ENCODE assay signal across 19 cellular contexts in the genomic region with DNA sequence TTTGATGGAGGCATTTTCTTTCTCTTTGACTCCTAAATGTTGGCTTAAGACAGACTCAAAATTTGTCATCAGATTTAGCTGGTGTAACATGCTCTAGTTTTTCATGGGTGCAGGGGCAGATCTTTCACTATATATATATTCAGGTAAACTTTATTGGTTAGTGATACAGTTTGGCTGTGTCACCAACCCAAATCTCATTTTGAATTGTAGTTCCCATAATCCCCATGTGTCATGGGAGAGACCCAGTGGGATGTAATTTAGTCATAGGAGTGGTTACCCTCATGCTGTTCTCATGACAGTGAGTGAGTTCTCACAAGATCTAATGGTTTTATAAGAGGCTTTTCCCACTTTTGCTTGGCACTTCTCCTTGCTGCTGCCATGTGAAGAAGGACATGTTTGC. TPM values are rescaled to one million over a fixed set of nuclear protein-coding genes. Genes with fewer than 3 reads are reported as not detected.
A peak's percentile ranks its signal among the peaks of the same experiment; 100 is the strongest.
DNase-seq lines count a peak whose midpoint lies in the region; ATAC-seq and TF ChIP-seq lines count a peak whose summit lies in the region.
"Had no signal": no experiment of that assay in that cellular context is flagged by ENCODE, and none has a peak within 500 bp of the region (broad histone marks: within the 10 kb centered on the region; RNA-seq: fewer than 3 reads in every experiment).

No MANE protein-coding gene starts in this region.

- 0 out of 2 replicates have a peak overlapping the region, but pooled peaks have one; percentile 7 for H3K14ac ChIP-seq in IMR-90 (replicated peaks; ENCODE audit: low read depth, low read length)

- peak overlapping the region; percentile 99; the same call in 1 of the 2 replicates for H2BK20ac ChIP-seq in IMR-90 (ENCODE audit: low read depth, low read length)

- H4K20me1 ChIP-seq in IMR-90 (ENCODE audit: insufficient read depth, low read length) = peaks cover 4% of the 10 kb centered on the region; the same call in 1 of the 2 replicates

- peaks cover 17% of the 10 kb centered on the region for H3K36me3 Mint-ChIP-seq in activated naive CD4-positive, alpha-beta T cell treated with anti-CD3 and anti-CD28 coated beads for 36 hours (ENCODE audit: low read depth)
- peaks cover 15% of the 10 kb centered on the region for H3K36me3 Mint-ChIP-seq in T-helper 17 cell (ENCODE audit: low read depth)

- CTCF ChIA-PET in activated naive CD4-positive, alpha-beta T cell treated with anti-CD3 and anti-CD28 coated beads for 36 hours (lab: Charles Lee) = interaction anchor here (1.4 to 3.8 kb wide), 3 partner anchors 12 to 86 kb away, joined by 3 to 29 read pairs (median 6); no protein-coding TSS in a partner anchor
- CTCF ChIA-PET in IMR-90 (lab: Yijun Ruan, JAX) = no interaction called here

- BruUV-seq in IMR-90 (replicated peaks; lab: Mats Ljungman, UMichigan) = no TSS peak

- H3K4me1 Mint-ChIP-seq in activated naive CD4-positive, alpha-beta T cell treated with anti-CD3 and anti-CD28 coated beads for 36 hours (ENCODE audit: low read depth) = peaks cover 26% of the 10 kb centered on the region
- peaks cover 14% of the 10 kb centered on the region for H3K4me1 Mint-ChIP-seq in T-helper 17 cell

- no peak overlapping the region for H4K8ac ChIP-seq in IMR-90 (ENCODE audit: low read depth in 2 of 2, low read length in 2 of 2)

- H3K4me2 ChIP-seq in IMR-90 (ENCODE audit: low read depth, low read length) = no peak overlapping the region

- peaks cover 5 to 15% of the 10 kb centered on the region in 2 experiments; a peak in 2 of 4 replicates for H3K79me1 ChIP-seq in IMR-90 (ENCODE audit: low read depth in 1 of 2, low read length in 2 of 2)

- H3K4me1 ChIP-seq in IMR-90 (ENCODE audit: control insufficient read depth, insufficient read depth, low read length) (peaks cover 27% of the 10 kb centered on the region), thoracic aorta (ENCODE audit: control insufficient read depth in 1 of 2, low read depth in 2 of 2) (peaks cover 46 to 94% of the 10 kb centered on the region in 2 donors)

- no peak for ATAC-seq in IMR-90 (ENCODE audit: low read depth)
- ATAC-seq in thoracic aorta (ENCODE audit: insufficient number of reproducible peaks, low FRiP score, low read depth) = no peak
- no peak for ATAC-seq in T-helper 17 cell
- ATAC-seq: heart left ventricle, left colon had no signal

- H3K9me3 ChIP-seq in IMR-90 (ENCODE audit: control insufficient read depth, insufficient read depth, low read length) (no peaks in the 10 kb centered on the region), thoracic aorta (no peaks in the 10 kb centered on the region), T-helper 17 cell (ENCODE audit: control insufficient read depth, low read length, poor library complexity, severe bottlenecking) (no peaks in the 10 kb centered on the region)
- H3K9me3 ChIP-seq: heart left ventricle had no signal

- TF ChIP-seq POLR2A in IMR-90 (IDR thresholded peaks at IDR 0.05; ENCODE audit: low read depth, low read length) = no peak

- H2AK5ac ChIP-seq in IMR-90 (ENCODE audit: low read depth, low read length) = peak overlapping the region; percentile 34; the same call in 1 of the 2 replicates

- H2AK9ac ChIP-seq in IMR-90 (replicated peaks; ENCODE audit: low read depth, low read length, poor library complexity) = no peak overlapping the region

- H3K4me3 Mint-ChIP-seq in activated naive CD4-positive, alpha-beta T cell treated with anti-CD3 and anti-CD28 coated beads for 36 hours = no peak overlapping the region
- no peak overlapping the region for H3K4me3 Mint-ChIP-seq in T-helper 17 cell
- H3K4me3 Mint-ChIP-seq: IgD-negative memory B cell, nephron had no signal

- no peak overlapping the region; the same call in 1 of the 2 replicates for H4K5ac ChIP-seq in IMR-90 (ENCODE audit: low read depth, low read length)

- H3K23ac ChIP-seq in IMR-90 (ENCODE audit: low read depth, low read length) = no peak overlapping the region

- H3K27ac ChIP-seq in IMR-90 (ENCODE audit: insufficient read depth, low read length) (no peak overlapping the region), epithelial cell of prostate (peak overlapping the region; percentile 22), thoracic aorta (peak overlapping the region; percentile 71 to 80)
- H3K27ac ChIP-seq: heart left ventricle, HL-60, RWPE1 had no signal

- intact Hi-C loops in activated naive CD4-positive, alpha-beta T cell treated with anti-CD3 and anti-CD28 coated beads for 36 hours (cut with micrococcal nuclease) = loop anchor here (1.0 kb wide), 1 partner anchor 18 kb away; no protein-coding TSS in a partner anchor
- intact Hi-C loops in IMR-90 (cut with micrococcal nuclease) = no loop called here

- H3K27me3 Mint-ChIP-seq in activated naive CD4-positive, alpha-beta T cell treated with anti-CD3 and anti-CD28 coated beads for 36 hours (ENCODE audit: low read depth) = no peaks in the 10 kb centered on the region
- H3K27me3 Mint-ChIP-seq in T-helper 17 cell = no peaks in the 10 kb centered on the region
- H3K27me3 Mint-ChIP-seq: CD4-positive, CD25-positive, alpha-beta regulatory T cell; IgD-negative memory B cell had no signal

- H3K4me3 ChIP-seq in IMR-90 (ENCODE audit: insufficient read depth, low read depth, low read length) (no peak overlapping the region), thoracic aorta (no peak overlapping the region)
- H3K4me3 ChIP-seq: heart left ventricle had no signal

- H3K9ac ChIP-seq in IMR-90 (ENCODE audit: low read depth, low read length) = no peak overlapping the region

- peak overlapping the region; percentile 14 for H2BK5ac ChIP-seq in IMR-90 (ENCODE audit: low read depth, low read length, poor library complexity, severe bottlenecking)

- TF ChIP-seq RAD21 in IMR-90 (IDR thresholded peaks at IDR 0.05; ENCODE audit: low read length) = no peak

- in situ Hi-C loops in IMR-90 (cut with MboI; ENCODE audit: low sequenced_read_pairs) = no loop called here

- H2BK120ac ChIP-seq in IMR-90 (ENCODE audit: low read depth, low read length) = peak overlapping the region; percentile 35; the same call in 1 of the 2 replicates

- no peaks in the 10 kb centered on the region for H3K36me3 ChIP-seq in IMR-90 (ENCODE audit: control insufficient read depth, insufficient read depth, low read length)
- no peaks in the 10 kb centered on the region for H3K36me3 ChIP-seq in thoracic aorta
- H3K36me3 ChIP-seq: heart left ventricle had no signal

- peak overlapping the region; percentile 0; the same call in 1 of the 2 replicates for H3K18ac ChIP-seq in IMR-90 (ENCODE audit: low read depth, low read length)

- peak overlapping the region; percentile 34; the same call in 1 of the 2 replicates for H3K4ac ChIP-seq in IMR-90 (ENCODE audit: low read depth, low read length)

- peak overlapping the region; percentile 17; the same call in 2 of the 3 replicates for H2BK15ac ChIP-seq in IMR-90 (ENCODE audit: low read depth, low read length)

- H2AFZ ChIP-seq in IMR-90 (replicated peaks; ENCODE audit: low read length, poor library complexity) = no peak overlapping the region

- H3K27me3 ChIP-seq in IMR-90 (ENCODE audit: control insufficient read depth, insufficient read depth, low read length) (no peaks in the 10 kb centered on the region), thoracic aorta (replicated peaks; ENCODE audit: insufficient read depth) (no peaks in the 10 kb centered on the region)
- H3K27me3 ChIP-seq: heart left ventricle had no signal

- POLR2A ChIA-PET in IMR-90 (lab: Charles Lee; ENCODE audit: unreplicated experiment) = interaction anchor here (0.6 kb wide), 1 partner anchor 18 kb away, joined by 3 read pairs; no protein-coding TSS in a partner anchor

- H3K9me3 Mint-ChIP-seq in activated naive CD4-positive, alpha-beta T cell treated with anti-CD3 and anti-CD28 coated beads for 36 hours = peaks cover 13% of the 10 kb centered on the region
- H3K9me3 Mint-ChIP-seq: nephron had no signal

- dilution Hi-C loops in IMR-90 (cut with HindIII; ENCODE audit: low sequenced_read_pairs, unreplicated experiment) = no loop called here

- 0 out of 2 replicates have a peak overlapping the region, but pooled peaks have one; percentile 22 for H4K91ac ChIP-seq in IMR-90 (ENCODE audit: insufficient read depth, low read depth, low read length)

- TF ChIP-seq CTCF in IMR-90 (conservative IDR thresholded peaks at IDR 0.05; ENCODE audit: low read depth, low read length) (no peak), thoracic aorta (IDR thresholded peaks at IDR 0.05) (no peak)

- H3K27ac Mint-ChIP-seq in activated naive CD4-positive, alpha-beta T cell treated with anti-CD3 and anti-CD28 coated beads for 36 hours = peak overlapping the region; percentile 15
- H3K27ac Mint-ChIP-seq in T-helper 17 cell = no peak overlapping the region
- H3K27ac Mint-ChIP-seq: CD4-positive, CD25-positive, alpha-beta regulatory T cell; IgD-negative memory B cell; nephron had no signal

- H3K9me1 ChIP-seq in IMR-90 (ENCODE audit: insufficient read depth, low read length) = peaks cover 10% of the 10 kb centered on the region

- DNase-seq in activated naive CD4-positive, alpha-beta T cell treated with anti-CD3 and anti-CD28 coated beads for 36 hours = no peak
- DNase-seq in activated naive CD4-positive, alpha-beta T cell treated with anti-CD3 and anti-CD28 coated beads, Interleukin-2, amount 50 U/mL, for 16 hours = no peak
- DNase-seq in IMR-90 = no peak
- no peak for DNase-seq in epithelial cell of prostate (ENCODE audit: low read depth, low spot score)
- DNase-seq in thoracic aorta (ENCODE audit: low spot score) = no peak
- DNase-seq in NCI-H524 (lab: John Stamatoyannopoulos, UW) = no peak
- no peak for DNase-seq in NCI-H1048 (lab: John Stamatoyannopoulos, UW)
- no peak for DNase-seq in T-helper 17 cell
- DNase-seq: activated CD4-positive, CD25-positive, alpha-beta regulatory T cell treated with anti-CD3 and anti-CD28 coated beads, Interleukin-2, amount 50 U/mL, for 72 hours; activated effector memory CD4-positive, alpha-beta T cell treated with anti-CD3 and anti-CD28 coated beads, Interleukin-2, amount 50 U/mL, for 16 hours; heart left ventricle; left colon; NCI-H1436; NCI-H524 treated with DMSO at 0.1 percent for 48 hours had no signal

- H3K56ac ChIP-seq in IMR-90 (ENCODE audit: extremely low read depth, insufficient read depth, low read length) = no peak overlapping the region

TF ChIP-seq in IMR-90, 13 proteins besides CTCF, POLR2A, EP300 and RAD21 (continues in another document):
- TF ChIP-seq FOS (IDR thresholded peaks at IDR 0.05; ENCODE audit: low read depth, low read length) = no peak

RNA-seq across cellular contexts. Expression of a gene that starts 18.6 kb away (rescaled TPM):
- 100 to 1,000 TPM; 248 to 255 TPM for total RNA-seq in activated naive CD4-positive, alpha-beta T cell treated with anti-CD3 and anti-CD28 coated beads for 36 hours
- 130 and 279 TPM in 2 replicates for total RNA-seq in IMR-90 (2012; rRNA removed)
- 63.2 and 87.5 TPM in 2 replicates for polyA plus RNA-seq in IMR-90 (2012; rRNA removed)
- 10.3 and 16.9 TPM in 2 replicates for polyA plus RNA-seq in IMR-90 (2012; cell fraction: cytosol; rRNA removed)
- 45.0 and 212 TPM in 2 replicates for polyA plus RNA-seq in IMR-90 (2012; cell fraction: nucleus; rRNA removed; ENCODE audit: low replicate concordance)
- 100 to 1,000 TPM; 415 to 476 TPM for total RNA-seq in thoracic aorta
- 100 to 1,000 TPM; 264 to 292 TPM for total RNA-seq in T-helper 17 cell
